In genomic region chr6:16167219-16167618, GRCh38 we compare ENCODE assay signal across 19 cellular contexts. TPM values are rescaled to one million over a fixed set of nuclear protein-coding genes. Genes with fewer than 3 reads are reported as not detected.
DNase-seq lines count a peak whose midpoint lies in the region; ATAC-seq lines count a peak whose summit lies in the region.
"Had no signal": no experiment of that assay in that cellular context is flagged by ENCODE, and none has a peak within 500 bp of the region (broad histone marks: within the 10 kb centered on the region; RNA-seq: fewer than 3 reads in every experiment).

No MANE protein-coding gene starts in this region.

- peaks cover 0 to 3% (median 2%) of the 10 kb centered on the region in 3 donors for H3K27me3 Mint-ChIP-seq in immature natural killer cell (ENCODE audit: low read depth in 3 of 3)
- peaks cover 0 to 5% of the 10 kb centered on the region in 2 donors for H3K27me3 Mint-ChIP-seq in stimulated activated naive B cell treated with anti-CD40 and anti-IgM and Interleukin-4, amounts not matched to agents 10 μg/mL and 1 μg/mL and 100 μg/mL, for 72 hours

- peaks cover 0 to 11% (median 6%) of the 10 kb centered on the region in 3 donors for H3K36me3 Mint-ChIP-seq in immature natural killer cell
- peaks cover 2 to 3% of the 10 kb centered on the region in 2 donors for H3K36me3 Mint-ChIP-seq in stimulated activated naive B cell treated with anti-CD40 and anti-IgM and Interleukin-4, amounts not matched to agents 10 μg/mL and 1 μg/mL and 100 μg/mL, for 72 hours

- H3K36me3 ChIP-seq in SK-N-MC (ENCODE audit: insufficient read depth, low read length): no peaks in the 10 kb centered on the region

- DNase-seq in SK-N-MC (ENCODE audit: low read depth, low spot score) (no peak), immature natural killer cell (no peak), SW 1271 (lab: John Stamatoyannopoulos, UW) (no peak), UCSD-AML1 (lab: John Stamatoyannopoulos, UW; ENCODE audit: unreplicated experiment) (no peak)
- no peak for DNase-seq in stimulated activated naive B cell treated with anti-CD40 and anti-IgM and Interleukin-4, amounts not matched to agents 10 μg/mL and 1 μg/mL and 100 μg/mL, for 72 hours
- DNase-seq in activated naive CD4-positive, alpha-beta T cell treated with Interleukin-2 at 50 U/mL for 16 hours: no peak
- DNase-seq: ACHN; AML-193; MM.1S; NCI-H1092; NCI-H1436 treated with DMSO at 0.1 percent for 48 hours; NCI-H2029; NCI-H2171; NCI-H526 treated with DMSO at 0.1 percent for 48 hours; NK-92 treated with Interleukin-12 subunit alpha and Interleukin-12 subunit beta, amount 100 ng/mL, for 24 hours; SIG-M5 had no signal

- peaks cover 0 to 3% (median 0%) of the 10 kb centered on the region in 6 donors for H3K9me3 Mint-ChIP-seq in immature natural killer cell
- H3K9me3 Mint-ChIP-seq in stimulated activated naive B cell treated with anti-CD40 and anti-IgM and Interleukin-4, amounts not matched to agents 10 μg/mL and 1 μg/mL and 100 μg/mL, for 72 hours: no peaks in the 10 kb centered on the region

- 0 out of 2 replicates have a peak overlapping the region, but pooled peaks have one; percentile 8 for H3K4me3 ChIP-seq in SK-N-MC

- H3K27ac Mint-ChIP-seq in immature natural killer cell: peak overlapping the region in 4 of 6 donors; percentile 10 to 81 (median 11)
- H3K27ac Mint-ChIP-seq in stimulated activated naive B cell treated with anti-CD40 and anti-IgM and Interleukin-4, amounts not matched to agents 10 μg/mL and 1 μg/mL and 100 μg/mL, for 72 hours: peak overlapping the region; percentile 57

- ATAC-seq in GM21447 (IDR thresholded peaks at IDR 0.05; ENCODE audit: unreplicated experiment): peak; percentile 47
- ATAC-seq in stimulated activated naive B cell treated with anti-CD40 and anti-IgM and Interleukin-4, amounts not matched to agents 10 μg/mL and 1 μg/mL and 100 μg/mL, for 72 hours (replicated peaks): peak; percentile 62 to 63

- H3K27ac ChIP-seq in SK-N-MC: 0 out of 2 replicates have a peak overlapping the region, but pooled peaks have one; percentile 27
- H3K27ac ChIP-seq: C4-2B, RWPE1 had no signal

- H3K9me3 ChIP-seq in SK-N-MC (ENCODE audit: low read depth, low read length): no peaks in the 10 kb centered on the region

- peaks cover 49 to 74% of the 10 kb centered on the region in 2 donors for H3K4me1 Mint-ChIP-seq in immature natural killer cell
- peaks cover 37 to 58% of the 10 kb centered on the region in 2 donors for H3K4me1 Mint-ChIP-seq in stimulated activated naive B cell treated with anti-CD40 and anti-IgM and Interleukin-4, amounts not matched to agents 10 μg/mL and 1 μg/mL and 100 μg/mL, for 72 hours

- peak overlapping the region; percentile 11 for H3K9ac ChIP-seq in SK-N-MC (ENCODE audit: insufficient read length)

- H3K4me3 Mint-ChIP-seq in immature natural killer cell: peak overlapping the region in 2 of 5 donors; percentile 30 to 40
- peak overlapping the region in 1 of 2 donors; percentile 37 for H3K4me3 Mint-ChIP-seq in stimulated activated naive B cell treated with anti-CD40 and anti-IgM and Interleukin-4, amounts not matched to agents 10 μg/mL and 1 μg/mL and 100 μg/mL, for 72 hours

RNA-seq across cellular contexts. Expression of gene MYLIP, which starts 38.3 kb away (rescaled TPM):
- polyA plus RNA-seq in immature natural killer cell: 100 to 1,000 TPM in 1 of 3 donors, 10 to 100 TPM in 2; 72.0 to 142 (median 99.0) TPM
